2 cellular contexts compared by ENCODE assay signal in the genomic region with DNA sequence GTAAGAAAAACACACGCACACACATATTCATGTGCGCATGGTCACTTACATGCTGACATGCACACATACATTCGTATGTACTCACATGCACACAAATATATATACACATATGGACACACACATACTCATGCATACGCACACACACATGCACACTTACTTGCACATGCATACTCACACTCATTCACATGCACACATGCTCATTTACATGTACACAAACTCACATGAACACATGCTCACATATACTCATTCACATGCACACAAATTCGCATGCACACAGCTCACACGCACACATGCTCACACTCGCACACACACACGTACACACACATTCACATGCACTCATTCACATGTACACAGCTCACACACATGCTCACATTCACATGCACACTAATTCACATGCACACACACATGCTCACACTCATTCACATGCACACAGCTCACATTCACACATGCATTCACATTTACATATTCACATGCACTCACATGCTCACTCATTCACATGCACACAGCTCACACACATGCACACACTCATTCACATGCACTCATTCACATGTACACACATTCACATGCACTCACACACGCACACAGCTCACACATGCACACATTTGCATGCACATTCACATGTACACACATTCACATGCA.
A peak's percentile ranks its signal among the peaks of the same experiment; 100 is the strongest.
TF ChIP-seq lines count a peak whose summit lies in the region.

No MANE protein-coding gene starts in this region.

TF ChIP-seq in WTC11, 78 proteins besides CTCF, POLR2A, EP300 and RAD21:
- TF ChIP-seq SMAD3 (CRISPR knock-in tag; IDR thresholded peaks at IDR 0.05; ENCODE audit: borderline replicate concordance) (no peak), NFE2L1 (CRISPR knock-in tag; IDR thresholded peaks at IDR 0.05) (0 out of 2 replicates have a peak, but pooled peaks have one; percentile 58)

TF ChIP-seq in H1, 55 proteins besides CTCF, POLR2A, EP300 and RAD21:
- TF ChIP-seq, protein P1, sequence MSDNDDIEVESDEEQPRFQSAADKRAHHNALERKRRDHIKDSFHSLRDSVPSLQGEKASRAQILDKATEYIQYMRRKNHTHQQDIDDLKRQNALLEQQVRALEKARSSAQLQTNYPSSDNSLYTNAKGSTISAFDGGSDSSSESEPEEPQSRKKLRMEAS (IDR thresholded peaks at IDR 0.05): no peak
- no peak for TF ChIP-seq MAFK (IDR thresholded peaks at IDR 0.05; ENCODE audit: low read depth, low read length)
- TF ChIP-seq POU5F1 (IDR thresholded peaks at IDR 0.05; ENCODE audit: low read depth, low read length): no peak
- TF ChIP-seq JUND (IDR thresholded peaks at IDR 0.05; ENCODE audit: low read length): no peak
- TF ChIP-seq SIX5 (IDR thresholded peaks at IDR 0.05; ENCODE audit: low read depth, low read length): no peak
- no peak for TF ChIP-seq RFX5 (IDR thresholded peaks at IDR 0.05; ENCODE audit: borderline replicate concordance, low read depth, low read length)
- TF ChIP-seq CBX5 (IDR thresholded peaks at IDR 0.05; ENCODE audit: low read depth, low read length): no peak
- TF ChIP-seq GTF2F1 (IDR thresholded peaks at IDR 0.05; ENCODE audit: borderline replicate concordance, low read depth, low read length): no peak
- TF ChIP-seq KDM4A (IDR thresholded peaks at IDR 0.05; ENCODE audit: low read depth, low read length, severe bottlenecking): no peak
- no peak for TF ChIP-seq TEAD4 (IDR thresholded peaks at IDR 0.05; ENCODE audit: low read depth, low read length)
- no peak for TF ChIP-seq SRF (IDR thresholded peaks at IDR 0.05; ENCODE audit: low read depth, low read length)
